Comparison of ENCODE assay signal across 8 cellular contexts in the genomic region with DNA sequence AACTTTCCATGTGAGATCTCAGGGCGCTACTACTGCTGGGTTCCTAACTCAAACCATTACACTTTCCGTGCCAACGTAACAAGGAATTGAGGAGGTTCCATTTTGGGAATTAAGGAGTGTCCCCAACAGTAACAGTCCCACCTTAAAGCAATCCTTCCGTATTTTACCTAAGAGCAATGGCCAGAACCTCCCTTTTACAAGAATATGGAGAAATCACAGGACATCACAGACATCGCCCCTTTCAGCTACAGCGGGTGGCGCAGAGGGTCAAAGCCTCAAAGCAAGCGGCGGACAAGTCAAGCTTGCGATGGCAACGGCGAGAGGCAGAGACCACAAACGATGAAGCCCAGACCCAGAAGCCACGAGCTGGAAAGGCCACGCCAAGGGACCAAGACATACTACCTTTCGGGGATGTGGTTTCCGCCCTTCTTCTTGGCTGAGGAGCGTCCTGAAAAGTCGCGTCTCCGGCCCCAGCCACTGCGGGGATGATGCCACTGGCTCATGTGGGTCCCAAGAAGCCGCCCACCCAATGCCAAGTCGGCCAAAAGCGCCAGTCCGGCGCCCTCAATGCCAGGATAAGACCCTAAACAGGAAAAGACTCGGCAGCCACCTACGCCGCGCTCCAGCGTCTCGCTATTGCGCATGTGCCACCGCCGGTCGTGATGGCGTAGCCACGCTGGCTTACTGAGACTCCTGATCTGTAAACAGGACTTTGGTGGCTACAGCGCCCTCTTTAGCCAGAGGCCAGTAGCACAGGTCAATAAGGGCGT. TPM values are rescaled to one million over a fixed set of nuclear protein-coding genes. Genes with fewer than 3 reads are reported as not detected.
DNase-seq lines count a peak whose midpoint lies in the region; ATAC-seq, FAIRE-seq and TF ChIP-seq lines count a peak whose summit lies in the region.

A gene (minus strand): TSS at position 632 of the 770 bp plus-strand sequence. CDS start 129 bp downstream, at position 503.

- 0 to 1% (median 1%) methylated on average over 34 to 41 of the region's 41 CpGs for WGBS in spleen, 5 donors

- peak within 1 kb of the TSS; percentile 98 for H3K4me3 ChIP-seq in AG04449 (ENCODE audit: low read depth, low read length)
- H3K4me3 ChIP-seq in WERI-Rb-1 (ENCODE audit: low read depth, low read length), result peak within 1 kb of the TSS; percentile 85
- H3K4me3 ChIP-seq in bronchial epithelial cell (ENCODE audit: low read depth, low read length), result peak within 1 kb of the TSS; percentile 84
- H3K4me3 ChIP-seq in spleen, result peak within 1 kb of the TSS; percentile 63 to 80 (median 71)

- H3K9me3 ChIP-seq in WERI-Rb-1 (ENCODE audit: severe bottlenecking), result no peaks in the 10 kb centered on the region
- no peaks in the 10 kb centered on the region for H3K9me3 ChIP-seq in spleen

- no peaks in the 10 kb centered on the region for H3K27me3 ChIP-seq in WERI-Rb-1 (ENCODE audit: insufficient read depth, low read depth, severe bottlenecking)
- H3K27me3 ChIP-seq in bronchial epithelial cell (ENCODE audit: control insufficient read depth, insufficient read depth, low read length), result no peaks in the 10 kb centered on the region
- peaks cover 0 to 6% (median 0%) of the 10 kb centered on the region in 7 donors for H3K27me3 ChIP-seq in spleen (replicated peaks in 1 of 7)

- peak within 1 kb of the TSS; percentile 97 to 99 (median 99) for H3K4me3 Mint-ChIP-seq in immature natural killer cell

- POLR2A ChIA-PET in AG04449 (lab: Yijun Ruan, JAX), result no interaction called here

- peak; percentile 97 for ATAC-seq in GM18868 (IDR thresholded peaks at IDR 0.05; ENCODE audit: unreplicated experiment)
- peak; percentile 99 for ATAC-seq in HG03135 (IDR thresholded peaks at IDR 0.05; ENCODE audit: unreplicated experiment)

- H3K27ac Mint-ChIP-seq in immature natural killer cell, result peak within 1 kb of the TSS; percentile 94 to 99 (median 97)

- no peaks in the 10 kb centered on the region for H3K9me3 Mint-ChIP-seq in immature natural killer cell

- peaks cover 0 to 4% (median 2%) of the 10 kb centered on the region in 3 donors for H3K27me3 Mint-ChIP-seq in immature natural killer cell (ENCODE audit: low read depth in 3 of 3)

- TF ChIP-seq POLR2A in spleen (IDR thresholded peaks at IDR 0.05), result peak; percentile 27 to 78 (median 76)

- H3K27ac ChIP-seq in WERI-Rb-1 (peak within 1 kb of the TSS; percentile 68), spleen (peak within 1 kb of the TSS; percentile 86 to 97 (median 94))

- intact Hi-C loops in spleen (cut with DNase I; ENCODE audit: low total_unique reads), result no loop called here

- H3K36me3 Mint-ChIP-seq in immature natural killer cell, result peaks cover 10 to 21% (median 10%) of the 10 kb centered on the region in 3 donors

- TF ChIP-seq CTCF in AG04449 (IDR thresholded peaks at IDR 0.05; ENCODE audit: insufficient read depth, low read length, missing control alignments) (peak; percentile 94), WERI-Rb-1 (IDR thresholded peaks at IDR 0.05; ENCODE audit: low read depth, low read length) (peak; percentile 93), bronchial epithelial cell (IDR thresholded peaks at IDR 0.05; ENCODE audit: insufficient read depth, low read length, severe bottlenecking) (peak; percentile 95), spleen (IDR thresholded peaks at IDR 0.05 in 8 of 11, conservative IDR thresholded peaks at IDR 0.05 in 3 of 11) (peak; percentile 85 to 100 (median 95))

- H3K4me1 ChIP-seq in spleen, result peaks cover 9 to 46% (median 32%) of the 10 kb centered on the region in 6 donors

- DNase-seq in AG04449 (ENCODE audit: low read depth, low spot score), result peak; percentile 42
- DNase-seq in NCI-H2196 treated with DMSO at 0.1 percent for 48 hours (lab: John Stamatoyannopoulos, UW; ENCODE audit: unreplicated experiment), result peak; percentile 54
- peak; percentile 98 for DNase-seq in WERI-Rb-1
- DNase-seq in bronchial epithelial cell (ENCODE audit: low read depth), result peak; percentile 94
- DNase-seq in immature natural killer cell, result peak; percentile 92 to 95 (median 93)
- peak; percentile 99 for DNase-seq in spleen

- no peak for FAIRE-seq in bronchial epithelial cell (lab: Jason Lieb, UNC)

- peaks cover 30 to 53% of the 10 kb centered on the region in 2 donors for H3K4me1 Mint-ChIP-seq in immature natural killer cell

- H3K36me3 ChIP-seq in WERI-Rb-1 (peaks cover 22% of the 10 kb centered on the region), bronchial epithelial cell (ENCODE audit: control insufficient read depth, insufficient read depth, low read length) (peaks cover 1% of the 10 kb centered on the region), spleen (peaks cover 0 to 35% (median 20%) of the 10 kb centered on the region in 6 donors)

- CTCF ChIA-PET in AG04449 (lab: Yijun Ruan, JAX), result interaction anchor here (0.9 kb wide), 1 partner anchor 10 kb away, joined by 3 read pairs; no protein-coding TSS in a partner anchor

RNA-seq across cellular contexts. Expression of the gene that starts here (rescaled TPM):
- total RNA-seq in bronchial epithelial cell, result 28.4 and 35.2 TPM in 2 replicates
- polyA plus RNA-seq in immature natural killer cell, result 10 to 100 TPM; 52.2 to 65.3 (median 56.0) TPM
- total RNA-seq in spleen, result 10 to 100 TPM; 24.5 to 49.3 (median 29.9) TPM
- polyA plus RNA-seq in spleen, result 10 to 100 TPM; 17.2 to 25.3 (median 25.1) TPM

Comparison
In these comparisons a context has a peak if more than half of its experiments do, and no peak if none do; other contexts are left out.
1. Peak in every context shown above with its lines: DNase-seq, ATAC-seq, H3K4me3 ChIP-seq and H3K27ac ChIP-seq.
2. DNase-seq: peak in every context shown above with its lines; median percentile 99 in spleen; 98 in WERI-Rb-1; 94 in bronchial epithelial cell; 93 in immature natural killer cell; 54 in NCI-H2196 treated with DMSO at 0.1 percent for 48 hours; 42 in AG04449.